29 cellular contexts compared by ENCODE assay signal in genomic region chr6:5898563-5898962, GRCh38.
DNase-seq lines count a peak whose midpoint lies in the region; ATAC-seq, FAIRE-seq and TF ChIP-seq lines count a peak whose summit lies in the region.
"Had no signal": no experiment of that assay in that cellular context is flagged by ENCODE, and none has a peak within 500 bp of the region (broad histone marks: within the 10 kb centered on the region; RNA-seq: fewer than 3 reads in every experiment).

No MANE protein-coding gene starts in this region.

- FAIRE-seq in H1 (lab: Jason Lieb, UNC): no peak
- FAIRE-seq: endometrium, pancreas had no signal

- H3K36me3 ChIP-seq in BE2C (no peaks in the 10 kb centered on the region), Loucy (ENCODE audit: insufficient read depth, low read length) (no peaks in the 10 kb centered on the region), H1 (ENCODE audit: control insufficient read depth in 2 of 4, insufficient read depth in 4 of 4, low read length in 3 of 4) (no peaks in the 10 kb centered on the region), heart left ventricle (no peaks in the 10 kb centered on the region)
- H3K36me3 ChIP-seq: cardiac muscle cell, gastroesophageal sphincter, HAP-1, pancreas, thoracic aorta, vagina had no signal

- H3K18ac ChIP-seq in H1 (ENCODE audit: extremely low read depth, low read length): no peak overlapping the region

- H2BK12ac ChIP-seq in H1 (ENCODE audit: low read depth, low read length): no peak overlapping the region

- no peak overlapping the region for H4K5ac ChIP-seq in H1 (ENCODE audit: insufficient read length, low read depth, low read length)

- H3K4me1 ChIP-seq in BE2C: no peaks in the 10 kb centered on the region
- no peaks in the 10 kb centered on the region for H3K4me1 ChIP-seq in Loucy (ENCODE audit: insufficient read depth, low read length, poor library complexity, severe bottlenecking)
- no peaks in the 10 kb centered on the region for H3K4me1 ChIP-seq in H1 (replicated peaks in 1 of 4; ENCODE audit: control insufficient read depth in 3 of 4, insufficient read depth in 4 of 4, low read length in 3 of 4)
- H3K4me1 ChIP-seq in heart left ventricle: no peaks in the 10 kb centered on the region
- H3K4me1 ChIP-seq: gastroesophageal sphincter, HAP-1, pancreas, vagina had no signal

- H3K27ac ChIP-seq in H1 (ENCODE audit: low read depth, low read length) (no peak overlapping the region), heart left ventricle (no peak overlapping the region)
- H3K27ac ChIP-seq: cardiac muscle cell, gastroesophageal sphincter, pancreas, thoracic aorta, vagina had no signal

- H3K79me2 ChIP-seq in Loucy (ENCODE audit: insufficient read depth, low read length) (no peaks in the 10 kb centered on the region), H1 (ENCODE audit: control insufficient read depth in 1 of 2, insufficient read depth in 2 of 2, low read length in 2 of 2) (no peaks in the 10 kb centered on the region; a peak in 1 of 4 replicates)

- H3K4me3 ChIP-seq in BE2C (ENCODE audit: low read depth, low read length) (no peak overlapping the region), Loucy (ENCODE audit: low read length, poor library complexity, severe bottlenecking) (no peak overlapping the region), H1 (ENCODE audit: extremely low read depth in 1 of 4, insufficient read depth in 2 of 4, low read depth in 3 of 4, low read length in 4 of 4) (no peak overlapping the region), heart left ventricle (no peak overlapping the region)
- H3K4me3 ChIP-seq: cardiac muscle cell, gastroesophageal sphincter, HAP-1, pancreas, thoracic aorta, vagina had no signal

- H3K79me1 ChIP-seq in H1 (ENCODE audit: low read depth, low read length): no peaks in the 10 kb centered on the region

- WGBS in H1 (ENCODE audit: extremely low coverage in 1 of 2, insufficient coverage in 1 of 2, insufficient read length in 1 of 2, insufficient replicate concordance in 2 of 2, low coverage in 1 of 2, low lambda C conversion rate in 2 of 2, missing lambda C conversion rate in 1 of 2), 2 experiments: 84% methylated on average over 6 of the region's 8 CpGs; no CpG with 5 or more reads in 1 of the 2 experiments
- 88 to 92% (median 90%) methylated on average over 7 to 8 of the region's 8 CpGs for WGBS in heart left ventricle, 4 donors

- no peaks in the 10 kb centered on the region for H4K20me1 ChIP-seq in Loucy (ENCODE audit: insufficient read depth, low read length, poor library complexity, severe bottlenecking)
- no peaks in the 10 kb centered on the region for H4K20me1 ChIP-seq in H1 (replicated peaks in 1 of 2; ENCODE audit: control insufficient read depth in 1 of 2, insufficient read depth in 2 of 2, low read length in 2 of 2)

- no peak for TF ChIP-seq EP300 in H1 (IDR thresholded peaks at IDR 0.05; ENCODE audit: borderline replicate concordance in 1 of 2, low read depth in 2 of 2, low read length in 2 of 2)

- H3K23ac ChIP-seq in H1 (ENCODE audit: insufficient read length): no peak overlapping the region

- intact Hi-C loops in heart left ventricle (cut with DNase I): no loop called here

- H3K23me2 ChIP-seq in H1 (ENCODE audit: low read depth, low read length): no peaks in the 10 kb centered on the region

- H3K9ac ChIP-seq in Loucy (ENCODE audit: low read depth, low read length, poor library complexity, severe bottlenecking) (no peak overlapping the region), H1 (replicated peaks in 1 of 4; ENCODE audit: extremely low read depth in 1 of 4, low read depth in 3 of 4, low read length in 3 of 4) (no peak overlapping the region)

- no peak overlapping the region for H3K4ac ChIP-seq in H1 (replicated peaks; ENCODE audit: insufficient read length, low read depth, low read length)

- no peak overlapping the region for H4K91ac ChIP-seq in H1 (replicated peaks; ENCODE audit: insufficient read length, low read length)

- no peaks in the 10 kb centered on the region for H3F3A ChIP-seq in Loucy (ENCODE audit: low read depth)

- H3K56ac ChIP-seq in H1 (replicated peaks; ENCODE audit: insufficient read length, low read depth, low read length): no peak overlapping the region

- no peak overlapping the region for H4K8ac ChIP-seq in H1 (ENCODE audit: extremely low read depth, insufficient read depth, low read length)

- H2BK120ac ChIP-seq in H1 (replicated peaks; ENCODE audit: low read depth, low read length): no peak overlapping the region

- no peaks in the 10 kb centered on the region for H3K27me3 ChIP-seq in BE2C
- H3K27me3 ChIP-seq in Loucy (ENCODE audit: insufficient read depth, low read length, poor library complexity, severe bottlenecking): no peaks in the 10 kb centered on the region
- no peaks in the 10 kb centered on the region for H3K27me3 ChIP-seq in H1 (replicated peaks in 1 of 4; ENCODE audit: control insufficient read depth in 3 of 4, extremely low read depth in 1 of 4, insufficient read depth in 3 of 4, low read length in 3 of 4)
- no peaks in the 10 kb centered on the region for H3K27me3 ChIP-seq in heart left ventricle
- H3K27me3 ChIP-seq: cardiac muscle cell, gastroesophageal sphincter, pancreas, vagina had no signal

- ATAC-seq in heart left ventricle (no peak), HG03097 (IDR thresholded peaks at IDR 0.05; ENCODE audit: low FRiP score, unreplicated experiment) (no peak)
- ATAC-seq: activated T-cell treated with anti-CD3 and anti-CD28 coated beads, Interleukin-2, amount 50 U/mL, for 72 hours; gastroesophageal sphincter; pancreas; stimulated activated memory B cell treated with anti-CD40 and anti-IgM and Interleukin-4, amounts not matched to agents 10 μg/mL and 1 μg/mL and 100 μg/mL, for 72 hours; T-helper 17 cell had no signal

- no peak overlapping the region for H2BK15ac ChIP-seq in H1 (ENCODE audit: low read length)

- H2BK20ac ChIP-seq in H1 (ENCODE audit: low read length): no peak overlapping the region

- no peak overlapping the region for H2AK5ac ChIP-seq in H1 (ENCODE audit: low read depth, low read length)

- H2BK5ac ChIP-seq in H1 (ENCODE audit: low read depth, low read length): no peak overlapping the region

- no peaks in the 10 kb centered on the region for H3K9me3 ChIP-seq in BE2C
- no peaks in the 10 kb centered on the region for H3K9me3 ChIP-seq in Loucy (ENCODE audit: insufficient read depth, low read depth, low read length)
- H3K9me3 ChIP-seq in H1 (ENCODE audit: insufficient read depth in 2 of 2, low read depth in 1 of 2, low read length in 1 of 2): no peaks in the 10 kb centered on the region
- no peaks in the 10 kb centered on the region for H3K9me3 ChIP-seq in heart left ventricle
- H3K9me3 ChIP-seq: gastroesophageal sphincter, HAP-1, pancreas, thoracic aorta, vagina had no signal

- TF ChIP-seq CTCF in BE2C (IDR thresholded peaks at IDR 0.05; ENCODE audit: low read depth, low read length) (0 out of 2 replicates have a peak, but pooled peaks have one; percentile 5), GM12873 (IDR thresholded peaks at IDR 0.05; ENCODE audit: insufficient read depth, low read depth, low read length, missing control alignments) (peak; percentile 45), Loucy (conservative IDR thresholded peaks at IDR 0.05; ENCODE audit: low read length) (peak; percentile 40; the same call in 1 of the 2 replicates), H1 (IDR thresholded peaks at IDR 0.05; ENCODE audit: control extremely low read depth in 1 of 3, insufficient read depth in 1 of 3, low read depth in 1 of 3, low read length in 3 of 3) (peak; percentile 39 to 52 (median 41)), heart left ventricle (IDR thresholded peaks at IDR 0.05) (no peak)

- no peak overlapping the region for H3K14ac ChIP-seq in H1 (ENCODE audit: insufficient read length)

- H3K9me2 ChIP-seq in Loucy (replicated peaks; ENCODE audit: low read depth, low read length): no peaks in the 10 kb centered on the region

- no peak overlapping the region for H2AFZ ChIP-seq in Loucy (ENCODE audit: low read length)
- H2AFZ ChIP-seq in H1 (ENCODE audit: low read length): no peak overlapping the region

- DNase-seq in BE2C (no peak), H1 (ENCODE audit: low read depth in 1 of 2, low spot score in 2 of 2) (no peak), NCI-H1105 (lab: John Stamatoyannopoulos, UW) (no peak), heart left ventricle (no peak), NCI-H1694 treated with DMSO at 0.1 percent for 48 hours (lab: John Stamatoyannopoulos, UW) (no peak)
- DNase-seq: activated CD4-positive, alpha-beta T cell treated with anti-CD3 and anti-CD28 coated beads for 48 hours; activated naive CD4-positive, alpha-beta T cell treated with anti-CD3 and anti-CD28 coated beads, Interleukin-2, amount 10 ng/mL, durations not matched to agents 7 days and 5 days; activated T-cell treated with anti-CD3 and anti-CD28 coated beads, Interleukin-2, amount 50 U/mL, for 72 hours; aorta; COR-L47; EL; hypothalamus; islet precursor cell; KG1; NCI-H1694; pancreas; RPMI8226; stimulated activated CD4-positive, alpha-beta T cell treated with anti-CD3 and anti-CD28 coated beads, Interleukin-2, amount 100 ng/mL, for 48 hours; T-helper 17 cell had no signal

- CTCF ChIA-PET in H1 (lab: Charles Lee; ENCODE audit: partially characterized antibody): interaction anchor here (0.6 to 2.1 kb wide), 6 partner anchors 8 to 485 kb away, joined by 3 to 7 read pairs (median 4); no protein-coding TSS in a partner anchor

- TF ChIP-seq POLR2A in H1 (IDR thresholded peaks at IDR 0.05; ENCODE audit: control extremely low read depth in 1 of 2, low read depth in 2 of 2, low read length in 2 of 2) (no peak), heart left ventricle (IDR thresholded peaks at IDR 0.05) (no peak)

- POLR2A ChIA-PET in H1 (lab: Charles Lee; ENCODE audit: partially characterized antibody): no interaction called here

- H3K4me2 ChIP-seq in Loucy (ENCODE audit: low read depth, low read length, poor library complexity, severe bottlenecking) (no peak overlapping the region), H1 (ENCODE audit: insufficient read depth in 1 of 2, low read depth in 2 of 2, low read length in 2 of 2) (no peak overlapping the region)

- TF ChIP-seq RAD21 in H1 (IDR thresholded peaks at IDR 0.05 in 1 of 2, conservative IDR thresholded peaks at IDR 0.05 in 1 of 2; ENCODE audit: low read depth in 2 of 2, low read length in 2 of 2): peak; percentile 25 to 36; a peak in 3 of 4 replicates

TF ChIP-seq in H1, 55 proteins besides CTCF, POLR2A, EP300 and RAD21 (continues in another document):
- TF ChIP-seq TAF7 (optimal IDR thresholded peaks at IDR 0.05; ENCODE audit: borderline replicate concordance, low read depth, low read length): no peak
- no peak for TF ChIP-seq CBX5 (IDR thresholded peaks at IDR 0.05; ENCODE audit: low read depth, low read length)
- TF ChIP-seq TEAD4 (IDR thresholded peaks at IDR 0.05; ENCODE audit: low read depth, low read length): no peak
- no peak for TF ChIP-seq JUND (IDR thresholded peaks at IDR 0.05; ENCODE audit: low read length)
- TF ChIP-seq CHD2 (IDR thresholded peaks at IDR 0.05; ENCODE audit: low read length): no peak

Comparison
In these comparisons a context has a peak if more than half of its experiments do, and no peak if none do; other contexts are left out.
1. CTCF ChIP-seq: peak in BE2C (single experiment), GM12873 (single experiment), Loucy (single experiment) and H1 (3 of 3); none in heart left ventricle (0 of 12).